9 cellular contexts compared by ENCODE assay signal in the genomic region with DNA sequence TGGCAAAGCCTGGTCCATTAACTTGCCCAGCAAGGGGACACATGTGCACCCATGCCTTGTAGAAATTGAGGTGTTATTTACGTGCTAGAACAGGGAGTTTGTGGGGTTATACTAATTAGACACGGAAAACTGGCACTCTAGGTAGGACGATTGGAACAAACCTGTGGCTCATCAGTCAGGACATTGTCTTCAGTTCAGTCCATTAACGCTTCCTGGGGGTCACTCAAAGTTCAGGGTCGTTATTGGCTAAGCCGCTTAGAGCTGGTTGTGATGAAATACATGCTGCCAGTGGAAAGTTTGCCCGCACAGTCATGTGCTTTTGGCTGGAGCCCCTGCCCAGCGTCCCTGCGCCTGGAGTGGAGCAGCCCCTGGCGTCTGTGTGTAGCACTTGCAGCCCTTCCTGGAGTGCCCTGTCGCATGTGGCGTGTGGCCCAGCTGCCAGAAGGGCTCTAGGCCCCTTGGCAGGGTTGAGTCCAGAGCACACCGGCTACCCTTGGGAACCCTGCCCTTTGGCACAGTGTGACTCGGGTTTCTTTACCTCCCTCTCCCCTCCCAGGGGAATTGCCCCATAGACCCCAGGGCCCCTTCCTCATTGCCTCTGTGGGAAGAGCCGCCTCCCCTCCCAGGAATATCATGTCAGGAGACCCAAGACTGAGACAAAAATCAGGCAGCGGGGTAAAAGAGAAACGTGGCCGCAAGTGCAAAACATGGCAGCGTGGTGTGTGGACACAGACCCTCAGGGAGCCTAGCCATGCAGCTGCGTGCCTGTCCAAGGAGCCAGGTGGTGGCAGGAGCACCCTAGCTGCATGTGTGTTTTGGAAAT. TPM values are rescaled to one million over a fixed set of nuclear protein-coding genes. Genes with fewer than 3 reads are reported as not detected.
DNase-seq lines count a peak whose midpoint lies in the region; ATAC-seq and TF ChIP-seq lines count a peak whose summit lies in the region.
"Had no signal": no experiment of that assay in that cellular context is flagged by ENCODE, and none has a peak within 500 bp of the region (broad histone marks: within the 10 kb centered on the region; RNA-seq: fewer than 3 reads in every experiment).

No MANE protein-coding gene starts in this region.

- no peak overlapping the region for H3K56ac ChIP-seq in mesendoderm (ENCODE audit: low read length)

- H4K8ac ChIP-seq in mesendoderm (ENCODE audit: low read depth, low read length), result no peak overlapping the region

- no peaks in the 10 kb centered on the region for H3K27me3 Mint-ChIP-seq in activated T-cell treated with anti-CD3 and anti-CD28 coated beads, Interleukin-2, amount 50 U/mL, for 24 hours

- H2BK5ac ChIP-seq in mesendoderm (ENCODE audit: low read length), result no peak overlapping the region

- H3K9me3 Mint-ChIP-seq in activated T-cell treated with anti-CD3 and anti-CD28 coated beads, Interleukin-2, amount 50 U/mL, for 24 hours, result no peaks in the 10 kb centered on the region

- H3K4me3 Mint-ChIP-seq in activated T-cell treated with anti-CD3 and anti-CD28 coated beads, Interleukin-2, amount 50 U/mL, for 24 hours, result no peak overlapping the region

- peaks cover 16% of the 10 kb centered on the region for H3K4me1 Mint-ChIP-seq in activated T-cell treated with anti-CD3 and anti-CD28 coated beads, Interleukin-2, amount 50 U/mL, for 24 hours (ENCODE audit: low read depth)

- no peak overlapping the region for H2BK120ac ChIP-seq in mesendoderm (ENCODE audit: low read depth, low read length)

- peaks cover 8% of the 10 kb centered on the region for H3K79me2 ChIP-seq in mesendoderm (ENCODE audit: control insufficient read depth, insufficient read depth, low read length)

- no peak overlapping the region for H3K23ac ChIP-seq in mesendoderm (ENCODE audit: low read length)

- H3K27me3 ChIP-seq in mesendoderm (ENCODE audit: insufficient read depth, low read length, poor library complexity) (no peaks in the 10 kb centered on the region), uterus (no peaks in the 10 kb centered on the region)
- H3K27me3 ChIP-seq: BLaER1 had no signal

- intact Hi-C loops in uterus (cut with DNase I; ENCODE audit: low total_unique reads), result no loop called here

- H3K4me1 ChIP-seq in mesendoderm (ENCODE audit: control insufficient read depth, low read depth, low read length) (peaks cover 7% of the 10 kb centered on the region), uterus (no peaks in the 10 kb centered on the region)

- no peaks in the 10 kb centered on the region for H3K9me3 ChIP-seq in uterus
- H3K9me3 ChIP-seq: BLaER1 had no signal

- DNase-seq in activated T-cell treated with anti-CD3 and anti-CD28 coated beads, Interleukin-2, amount 50 U/mL, for 24 hours, result no peak
- DNase-seq in activated T-cell treated with anti-CD3 and anti-CD28 coated beads, Interleukin-2, amount 50 U/mL, for 1 hour, result no peak
- DNase-seq in cerebellum (ENCODE audit: low spot score), result peak; percentile 61
- peak; percentile 59 for DNase-seq in mesendoderm
- DNase-seq in uterus, result peak; percentile 37 to 46
- DNase-seq in stimulated activated CD4-positive, alpha-beta T cell treated with anti-CD3 and anti-CD28 coated beads, Interleukin-2, amount 100 ng/mL, for 48 hours, result no peak

- no peak for TF ChIP-seq POLR2A in uterus (IDR thresholded peaks at IDR 0.05)
- no peak for TF ChIP-seq POLR2A in GM18505 (IDR thresholded peaks at IDR 0.05; ENCODE audit: borderline replicate concordance, extremely low read depth, insufficient read depth, insufficient read length)

- H3K4ac ChIP-seq in mesendoderm (ENCODE audit: low read depth, low read length), result no peak overlapping the region

- TF ChIP-seq CTCF in uterus (IDR thresholded peaks at IDR 0.05), result peak; percentile 32 to 58 (median 38)

- no peak overlapping the region for H3K9ac ChIP-seq in mesendoderm (ENCODE audit: low read length)
- H3K9ac ChIP-seq: BLaER1 had no signal

- H4K5ac ChIP-seq in mesendoderm (ENCODE audit: low read length), result no peak overlapping the region

- H3K36me3 Mint-ChIP-seq in activated T-cell treated with anti-CD3 and anti-CD28 coated beads, Interleukin-2, amount 50 U/mL, for 24 hours (ENCODE audit: low read depth), result peaks cover 11% of the 10 kb centered on the region

- no peak overlapping the region for H3K4me3 ChIP-seq in mesendoderm (ENCODE audit: low read length)
- H3K4me3 ChIP-seq in uterus, result no peak overlapping the region
- H3K4me3 ChIP-seq: BLaER1 had no signal

- H3K27ac ChIP-seq in mesendoderm (ENCODE audit: low read depth, low read length) (no peak overlapping the region), uterus (no peak overlapping the region)
- H3K27ac ChIP-seq: BLaER1 had no signal

- H2BK15ac ChIP-seq in mesendoderm (replicated peaks; ENCODE audit: low read depth), result no peak overlapping the region

- peaks cover 10% of the 10 kb centered on the region for H3K79me1 ChIP-seq in mesendoderm (ENCODE audit: low read length)

- H3K36me3 ChIP-seq in mesendoderm (ENCODE audit: control insufficient read depth, insufficient read depth, low read length), result peaks cover 2% of the 10 kb centered on the region
- no peaks in the 10 kb centered on the region for H3K36me3 ChIP-seq in uterus

- no peak for ATAC-seq in HG03571 (IDR thresholded peaks at IDR 0.05; ENCODE audit: unreplicated experiment)
- no peak for ATAC-seq in GM18505 (IDR thresholded peaks at IDR 0.05; ENCODE audit: unreplicated experiment)

- no peak overlapping the region for H3K18ac ChIP-seq in mesendoderm (ENCODE audit: low read length)

- H2AK5ac ChIP-seq in mesendoderm (ENCODE audit: low read length), result no peak overlapping the region

- no peak overlapping the region for H3K4me2 ChIP-seq in mesendoderm (ENCODE audit: low read length)
- H3K4me2 ChIP-seq: BLaER1 had no signal

- peak overlapping the region; percentile 81 for H3K27ac Mint-ChIP-seq in activated T-cell treated with anti-CD3 and anti-CD28 coated beads, Interleukin-2, amount 50 U/mL, for 24 hours

- WGBS in mesendoderm (ENCODE audit: extremely low coverage, insufficient coverage, low lambda C conversion rate), result no CpG with 5 or more reads among the region's 20 CpGs

RNA-seq across cellular contexts. Expression of a gene that starts 9.8 kb away (rescaled TPM):
- total RNA-seq in cerebellum (8.2 TPM), uterus (1 to 10 TPM in 3 of 4 donors, not detected in 1; 2.0 to 8.4 (median 6.7) TPM)
- polyA plus RNA-seq in mesendoderm (2013, experiment 1 of 2), result 4.2 TPM
- 4.2 TPM for polyA plus RNA-seq in mesendoderm (2013, experiment 2 of 2)

RNA-seq across cellular contexts. Expression of a gene that starts 20.3 kb away (rescaled TPM):
- 41.2 TPM for total RNA-seq in cerebellum
- polyA plus RNA-seq in mesendoderm (2013, experiment 1 of 2), result 47.8 TPM
- polyA plus RNA-seq in mesendoderm (2013, experiment 2 of 2), result 51.6 TPM
- 10 to 100 TPM in 3 of 4 donors, 1 to 10 TPM in 1; 9.7 to 80.8 (median 37.9) TPM for total RNA-seq in uterus

RNA-seq across cellular contexts. Expression of a gene that starts 47.5 kb away (rescaled TPM):
- total RNA-seq in cerebellum (4.1 TPM), uterus (100 to 1,000 TPM; 128 to 536 (median 236) TPM)
- polyA plus RNA-seq in mesendoderm (2013, experiment 1 of 2), result 54.9 TPM
- polyA plus RNA-seq in mesendoderm (2013, experiment 2 of 2), result 57.8 TPM

Comparison
In these comparisons a context has a peak if more than half of its experiments do, and no peak if none do; other contexts are left out.
1. DNase-seq: peak in cerebellum (single experiment), mesendoderm (single experiment) and uterus (2 of 2); none in activated T-cell treated with anti-CD3 and anti-CD28 coated beads, Interleukin-2, amount 50 U/mL, for 24 hours (single experiment), activated T-cell treated with anti-CD3 and anti-CD28 coated beads, Interleukin-2, amount 50 U/mL, for 1 hour (single experiment) and stimulated activated CD4-positive, alpha-beta T cell treated with anti-CD3 and anti-CD28 coated beads, Interleukin-2, amount 100 ng/mL, for 48 hours (0 of 2).
2. RNA of a gene that starts 47.5 kb away (total RNA-seq): 128 to 536 TPM in uterus; 4.1 TPM in cerebellum (single experiment); every median in the first group is over 10 times any median in the second.